Comparison of ENCODE assay signal across 10 cellular contexts in genomic region chr10:95406651-95407280, GRCh38.
DNase-seq lines count a peak whose midpoint lies in the region; ATAC-seq and TF ChIP-seq lines count a peak whose summit lies in the region.
"Had no signal": no experiment of that assay in that cellular context is flagged by ENCODE, and none has a peak within 500 bp of the region (broad histone marks: within the 10 kb centered on the region; RNA-seq: fewer than 3 reads in every experiment).

No MANE protein-coding gene starts in this region.

- peaks cover 10% of the 10 kb centered on the region for H3K27me3 Mint-ChIP-seq in activated CD4-positive, alpha-beta T cell treated with anti-CD3 and anti-CD28 coated beads, Interleukin-2, amount 10 ng/mL, durations not matched to agents 24 days and 14 days
- no peaks in the 10 kb centered on the region for H3K27me3 Mint-ChIP-seq in activated T-helper 17 cell treated with anti-CD3 and anti-CD28 coated beads, Interleukin-2, amount 50 U/mL, for 72 hours

- no peak overlapping the region for H3K4me3 Mint-ChIP-seq in activated CD4-positive, alpha-beta T cell treated with anti-CD3 and anti-CD28 coated beads, Interleukin-2, amount 10 ng/mL, durations not matched to agents 24 days and 14 days
- H3K4me3 Mint-ChIP-seq in activated T-helper 17 cell treated with anti-CD3 and anti-CD28 coated beads, Interleukin-2, amount 50 U/mL, for 72 hours: no peak overlapping the region

- H3K27ac Mint-ChIP-seq in activated CD4-positive, alpha-beta T cell treated with anti-CD3 and anti-CD28 coated beads, Interleukin-2, amount 10 ng/mL, durations not matched to agents 24 days and 14 days: no peak overlapping the region
- H3K27ac Mint-ChIP-seq in activated T-helper 17 cell treated with anti-CD3 and anti-CD28 coated beads, Interleukin-2, amount 50 U/mL, for 72 hours: no peak overlapping the region

- no peaks in the 10 kb centered on the region for H3K9me3 ChIP-seq in heart right ventricle
- H3K9me3 ChIP-seq in stomach smooth muscle (ENCODE audit: control insufficient read depth in 2 of 2, low read length in 2 of 2): no peaks in the 10 kb centered on the region

- in situ Hi-C loops in SK-MEL-5 (cut with HindIII; ENCODE audit: low pct_unique_long_range_greater_than_20kb, low sequenced_read_pairs): no loop called here

- no peaks in the 10 kb centered on the region for H3K36me3 Mint-ChIP-seq in activated CD4-positive, alpha-beta T cell treated with anti-CD3 and anti-CD28 coated beads, Interleukin-2, amount 10 ng/mL, durations not matched to agents 24 days and 14 days (ENCODE audit: low read depth)
- no peaks in the 10 kb centered on the region for H3K36me3 Mint-ChIP-seq in activated T-helper 17 cell treated with anti-CD3 and anti-CD28 coated beads, Interleukin-2, amount 50 U/mL, for 72 hours (ENCODE audit: low read depth)

- H3K4me1 Mint-ChIP-seq in activated CD4-positive, alpha-beta T cell treated with anti-CD3 and anti-CD28 coated beads, Interleukin-2, amount 10 ng/mL, durations not matched to agents 24 days and 14 days: no peaks in the 10 kb centered on the region
- no peaks in the 10 kb centered on the region for H3K4me1 Mint-ChIP-seq in activated T-helper 17 cell treated with anti-CD3 and anti-CD28 coated beads, Interleukin-2, amount 50 U/mL, for 72 hours

- DNase-seq in HUDEP-2 (lab: John Stamatoyannopoulos, UW; ENCODE audit: unreplicated experiment in 76 of 76) (peak in 57 of 76 experiments; percentile 4 to 71 (median 38)), SK-MEL-5 (ENCODE audit: low read depth, low spot score) (peak; percentile 76), heart right ventricle (peak; percentile 72 to 89), NCI-H1436 treated with DMSO at 0.1 percent for 48 hours (lab: John Stamatoyannopoulos, UW) (no peak)
- DNase-seq in activated CD4-positive, alpha-beta T cell treated with anti-CD3 and anti-CD28 coated beads, Interleukin-2, amount 10 ng/mL, durations not matched to agents 24 days and 14 days: no peak
- DNase-seq: NCI-H524 had no signal

- 45 to 54% methylated on average over 11 of the region's 11 CpGs for WGBS in heart right ventricle, 2 donors

- H3K4me1 ChIP-seq in heart right ventricle: peaks cover 8 to 98% (median 73%) of the 10 kb centered on the region in 9 donors
- peaks cover 69% of the 10 kb centered on the region for H3K4me1 ChIP-seq in stomach smooth muscle (ENCODE audit: control insufficient read depth, insufficient read depth, low read length)

- peak overlapping the region; percentile 79 to 97 (median 88) for H3K27ac ChIP-seq in heart right ventricle
- peak overlapping the region; percentile 64 for H3K27ac ChIP-seq in stomach smooth muscle (ENCODE audit: low read length)

- H3K36me3 ChIP-seq in heart right ventricle: peaks cover 0 to 85% (median 14%) of the 10 kb centered on the region in 9 donors
- peaks cover 46% of the 10 kb centered on the region in 2 donors for H3K36me3 ChIP-seq in stomach smooth muscle (ENCODE audit: control insufficient read depth in 2 of 2, insufficient read depth in 2 of 2, low read length in 2 of 2)

- peak overlapping the region in 1 of 2 donors; percentile 21 for H3K9ac ChIP-seq in stomach smooth muscle (ENCODE audit: low read length in 2 of 2)

- no peak for TF ChIP-seq CTCF in heart right ventricle (IDR thresholded peaks at IDR 0.05)

- ATAC-seq in heart right ventricle: peak; percentile 66 to 85 (median 74)
- ATAC-seq in GM18519 (IDR thresholded peaks at IDR 0.05; ENCODE audit: low FRiP score, unreplicated experiment): no peak
- ATAC-seq in activated T-helper 17 cell treated with anti-CD3 and anti-CD28 coated beads, Interleukin-2, amount 50 U/mL, for 72 hours (replicated peaks): no peak
- ATAC-seq: activated CD4-positive, CD25-positive, alpha-beta regulatory T cell treated with anti-CD3 and anti-CD28 coated beads, Interleukin-2, amount 50 U/mL, for 24 hours had no signal

- no peak overlapping the region for H3K4me3 ChIP-seq in heart right ventricle
- peak overlapping the region; percentile 7 to 15 for H3K4me3 ChIP-seq in stomach smooth muscle (ENCODE audit: low read length in 2 of 2)

- intact Hi-C loops in heart right ventricle (cut with DNase I): no loop called here
- intact Hi-C loops in activated CD4-positive, alpha-beta T cell treated with anti-CD3 and anti-CD28 coated beads, Interleukin-2, amount 10 ng/mL, durations not matched to agents 24 days and 14 days (cut with micrococcal nuclease): no loop called here

- no peaks in the 10 kb centered on the region for H3K27me3 ChIP-seq in heart right ventricle
- no peaks in the 10 kb centered on the region for H3K27me3 ChIP-seq in stomach smooth muscle (ENCODE audit: control insufficient read depth in 1 of 2, insufficient read depth in 2 of 2, low read length in 2 of 2)

- H3K9me3 Mint-ChIP-seq in activated CD4-positive, alpha-beta T cell treated with anti-CD3 and anti-CD28 coated beads, Interleukin-2, amount 10 ng/mL, durations not matched to agents 24 days and 14 days: no peaks in the 10 kb centered on the region
- no peaks in the 10 kb centered on the region for H3K9me3 Mint-ChIP-seq in activated T-helper 17 cell treated with anti-CD3 and anti-CD28 coated beads, Interleukin-2, amount 50 U/mL, for 72 hours

Comparison
In these comparisons a context has a peak if more than half of its experiments do, and no peak if none do; other contexts are left out.
1. DNase-seq: peak in HUDEP-2 (57 of 76), SK-MEL-5 (single experiment) and heart right ventricle (2 of 2); none in NCI-H1436 treated with DMSO at 0.1 percent for 48 hours (single experiment) and activated CD4-positive, alpha-beta T cell treated with anti-CD3 and anti-CD28 coated beads, Interleukin-2, amount 10 ng/mL, durations not matched to agents 24 days and 14 days (single experiment).
2. ATAC-seq: peak in heart right ventricle (8 of 8); none in GM18519 (single experiment) and activated T-helper 17 cell treated with anti-CD3 and anti-CD28 coated beads, Interleukin-2, amount 50 U/mL, for 72 hours (single experiment).
3. H3K4me3 ChIP-seq: peak in stomach smooth muscle (2 of 2); none in heart right ventricle (0 of 10).